In the genomic region with DNA sequence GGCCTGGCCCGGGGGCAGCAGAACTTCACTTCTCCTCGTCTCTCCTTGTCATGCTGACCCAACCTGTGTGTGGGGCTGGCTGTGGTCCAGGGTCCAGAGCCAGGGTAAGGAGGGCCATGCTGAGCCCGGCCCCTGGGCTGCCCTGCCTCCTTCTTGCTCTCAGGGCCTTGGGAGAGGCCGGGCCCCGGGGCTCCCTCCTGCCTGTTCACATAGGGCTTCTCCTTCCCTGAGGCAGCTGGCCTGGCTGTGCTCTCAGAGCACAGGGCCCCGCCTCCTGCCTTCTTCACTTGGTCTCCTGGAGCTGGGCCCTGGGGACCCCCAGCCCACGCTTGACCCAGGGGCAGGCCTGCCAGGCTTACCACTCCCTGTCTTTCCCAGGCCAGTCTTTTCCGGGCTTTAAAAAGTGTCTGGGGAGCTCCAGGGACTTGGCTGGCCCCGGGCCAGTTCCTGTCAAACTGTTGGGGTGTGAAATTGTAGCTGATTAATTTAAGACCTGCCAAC, we compare ENCODE assay signal across 20 cellular contexts. TPM values are rescaled to one million over a fixed set of nuclear protein-coding genes. Genes with fewer than 3 reads are reported as not detected.
DNase-seq lines count a peak whose midpoint lies in the region; ATAC-seq and TF ChIP-seq lines count a peak whose summit lies in the region.
"Had no signal": no experiment of that assay in that cellular context is flagged by ENCODE, and none has a peak within 500 bp of the region (broad histone marks: within the 10 kb centered on the region; RNA-seq: fewer than 3 reads in every experiment).

No MANE protein-coding gene starts in this region.

- no peaks in the 10 kb centered on the region for H3K27me3 Mint-ChIP-seq in stimulated activated naive B cell treated with anti-CD40 and anti-IgM and Interleukin-4, amounts not matched to agents 10 μg/mL and 1 μg/mL and 100 μg/mL, for 72 hours
- H3K27me3 Mint-ChIP-seq: activated CD4-positive, alpha-beta T cell treated with anti-CD3 and anti-CD28 coated beads for 36 hours; activated naive CD8-positive, alpha-beta T cell; B cell; naive thymus-derived CD8-positive, alpha-beta T cell had no signal

- no peak overlapping the region for H3K9ac ChIP-seq in MM.1S (ENCODE audit: low read length)

- intact Hi-C loops in mucosa of descending colon (cut with DNase I, micrococcal nuclease) = loop anchor here in 1 of 2 donors (10.0 kb wide), 1 partner anchor 240 kb away; no protein-coding TSS in a partner anchor

- H4K20me1 ChIP-seq in MM.1S (ENCODE audit: insufficient read depth, low read length) = no peaks in the 10 kb centered on the region

- no peaks in the 10 kb centered on the region for H3K9me3 Mint-ChIP-seq in stimulated activated naive B cell treated with anti-CD40 and anti-IgM and Interleukin-4, amounts not matched to agents 10 μg/mL and 1 μg/mL and 100 μg/mL, for 72 hours
- H3K9me3 Mint-ChIP-seq: naive thymus-derived CD8-positive, alpha-beta T cell; T-helper 1 cell treated with Interleukin-12 subunit alpha and Interleukin-12 subunit beta and Interleukin-4 antibody, amounts not matched to agents 30 μg/mL and 1 μg/mL, for 36 hours had no signal

- TF ChIP-seq CTCF in GM13977 (IDR thresholded peaks at IDR 0.05; ENCODE audit: extremely low read depth, insufficient read depth, missing control alignments) (no peak), cardiac fibroblast (IDR thresholded peaks at IDR 0.05; ENCODE audit: low read depth, low read length) (no peak), MM.1S (IDR thresholded peaks at IDR 0.05; ENCODE audit: low read length) (no peak), mucosa of descending colon (IDR thresholded peaks at IDR 0.05) (no peak)

- DNase-seq in GM13977 (ENCODE audit: low spot score) (peak; percentile 33), cardiac fibroblast (ENCODE audit: low read depth in 2 of 2) (peak; percentile 17 to 87), left kidney (ENCODE audit: low read depth, low spot score) (peak; percentile 14), T-helper 9 cell (no peak), MM.1S (no peak), mucosa of descending colon (no peak)
- DNase-seq in stimulated activated naive B cell treated with anti-CD40 and anti-IgM and Interleukin-4, amounts not matched to agents 10 μg/mL and 1 μg/mL and 100 μg/mL, for 72 hours = no peak
- DNase-seq: activated CD4-positive, alpha-beta T cell treated with anti-CD3 and anti-CD28 coated beads for 36 hours; cerebellar nuclear complex; DND-41; HCEC 1CT; KG1; naive thymus-derived CD8-positive, alpha-beta T cell; NCI-H1436; small intestine; stomach had no signal

- no peaks in the 10 kb centered on the region for H3K9me2 ChIP-seq in MM.1S (replicated peaks; ENCODE audit: insufficient read depth, low read length)

- H3K4me1 ChIP-seq in MM.1S (ENCODE audit: low read length) (no peaks in the 10 kb centered on the region), mucosa of descending colon (ENCODE audit: low read depth) (peaks cover 7% of the 10 kb centered on the region)

- no peak overlapping the region for H2AFZ ChIP-seq in MM.1S (ENCODE audit: low read length)

- peak; percentile 37 to 63 for ATAC-seq in stimulated activated naive B cell treated with anti-CD40 and anti-IgM and Interleukin-4, amounts not matched to agents 10 μg/mL and 1 μg/mL and 100 μg/mL, for 72 hours (replicated peaks)
- ATAC-seq in GM18858 (IDR thresholded peaks at IDR 0.05; ENCODE audit: unreplicated experiment) (no peak), mucosa of descending colon (no peak)
- ATAC-seq: activated CD4-positive, alpha-beta T cell treated with anti-CD3 and anti-CD28 coated beads for 36 hours; naive thymus-derived CD8-positive, alpha-beta T cell had no signal

- H3K27me3 ChIP-seq in MM.1S (replicated peaks; ENCODE audit: insufficient read depth, low read length) = no peaks in the 10 kb centered on the region
- H3K27me3 ChIP-seq: stomach had no signal

- H3K79me2 ChIP-seq in MM.1S (ENCODE audit: low read length) = no peaks in the 10 kb centered on the region

- peak overlapping the region; percentile 29 to 50 for H3K4me3 Mint-ChIP-seq in stimulated activated naive B cell treated with anti-CD40 and anti-IgM and Interleukin-4, amounts not matched to agents 10 μg/mL and 1 μg/mL and 100 μg/mL, for 72 hours
- H3K4me3 Mint-ChIP-seq: activated CD4-positive, alpha-beta T cell treated with anti-CD3 and anti-CD28 coated beads for 36 hours; activated naive CD8-positive, alpha-beta T cell; B cell; naive thymus-derived CD8-positive, alpha-beta T cell; T-helper 1 cell treated with Interleukin-12 subunit alpha and Interleukin-12 subunit beta and Interleukin-4 antibody, amounts not matched to agents 30 μg/mL and 1 μg/mL, for 36 hours had no signal

- H3K9me3 ChIP-seq in MM.1S (replicated peaks; ENCODE audit: insufficient read depth, low read length) (no peaks in the 10 kb centered on the region), mucosa of descending colon (no peaks in the 10 kb centered on the region)
- H3K9me3 ChIP-seq: stomach had no signal

- H3K4me1 Mint-ChIP-seq in stimulated activated naive B cell treated with anti-CD40 and anti-IgM and Interleukin-4, amounts not matched to agents 10 μg/mL and 1 μg/mL and 100 μg/mL, for 72 hours = peaks cover 21 to 42% of the 10 kb centered on the region in 2 donors
- H3K4me1 Mint-ChIP-seq: activated CD4-positive, alpha-beta T cell treated with anti-CD3 and anti-CD28 coated beads for 36 hours had no signal

- no peak overlapping the region for H3K4me2 ChIP-seq in MM.1S (ENCODE audit: low read depth, low read length)

- in situ Hi-C loops in GM13977 (cut with MboI; ENCODE audit: low pct_unique_long_range_greater_than_20kb, low sequenced_read_pairs, unreplicated experiment) = loop anchor here (25.0 kb wide), 1 partner anchor 232 kb away; no protein-coding TSS in a partner anchor

- no peak overlapping the region for H3K4me3 ChIP-seq in cardiac fibroblast (replicated peaks in 1 of 2; ENCODE audit: low read depth in 2 of 2, low read length in 2 of 2)
- H3K4me3 ChIP-seq in MM.1S (ENCODE audit: low read length) = no peak overlapping the region
- no peak overlapping the region for H3K4me3 ChIP-seq in mucosa of descending colon
- H3K4me3 ChIP-seq: stomach had no signal

- no peak overlapping the region for H3K27ac ChIP-seq in MM.1S (ENCODE audit: low read length)

- peak overlapping the region; percentile 69 for H3K27ac Mint-ChIP-seq in stimulated activated naive B cell treated with anti-CD40 and anti-IgM and Interleukin-4, amounts not matched to agents 10 μg/mL and 1 μg/mL and 100 μg/mL, for 72 hours
- H3K27ac Mint-ChIP-seq: activated CD4-positive, alpha-beta T cell treated with anti-CD3 and anti-CD28 coated beads for 36 hours; activated naive CD8-positive, alpha-beta T cell; B cell; T-helper 1 cell treated with Interleukin-12 subunit alpha and Interleukin-12 subunit beta and Interleukin-4 antibody, amounts not matched to agents 30 μg/mL and 1 μg/mL, for 36 hours had no signal

- H3F3A ChIP-seq in MM.1S (ENCODE audit: insufficient read depth, low read length) = no peaks in the 10 kb centered on the region

- H3K36me3 ChIP-seq in MM.1S (replicated peaks; ENCODE audit: insufficient read depth, low read length) = no peaks in the 10 kb centered on the region
- no peaks in the 10 kb centered on the region for H3K36me3 ChIP-seq in mucosa of descending colon (ENCODE audit: low read depth)

- peaks cover 33 to 45% of the 10 kb centered on the region in 2 donors for H3K36me3 Mint-ChIP-seq in stimulated activated naive B cell treated with anti-CD40 and anti-IgM and Interleukin-4, amounts not matched to agents 10 μg/mL and 1 μg/mL and 100 μg/mL, for 72 hours
- H3K36me3 Mint-ChIP-seq: activated naive CD8-positive, alpha-beta T cell had no signal

RNA-seq across cellular contexts. Expression of a gene that starts 11.8 kb away (rescaled TPM):
- total RNA-seq in mucosa of descending colon = 10 to 100 TPM; 11.8 to 19.3 (median 12.7) TPM

Comparison
In these comparisons a context has a peak if more than half of its experiments do, and no peak if none do; other contexts are left out.
1. DNase-seq: peak in GM13977 (single experiment), cardiac fibroblast (2 of 2) and left kidney (single experiment); none in stimulated activated naive B cell treated with anti-CD40 and anti-IgM and Interleukin-4, amounts not matched to agents 10 μg/mL and 1 μg/mL and 100 μg/mL, for 72 hours (single experiment), T-helper 9 cell (single experiment), MM.1S (single experiment) and mucosa of descending colon (0 of 3).
2. ATAC-seq: peak in stimulated activated naive B cell treated with anti-CD40 and anti-IgM and Interleukin-4, amounts not matched to agents 10 μg/mL and 1 μg/mL and 100 μg/mL, for 72 hours (2 of 2); none in GM18858 (single experiment) and mucosa of descending colon (single experiment).